In the genomic region with DNA sequence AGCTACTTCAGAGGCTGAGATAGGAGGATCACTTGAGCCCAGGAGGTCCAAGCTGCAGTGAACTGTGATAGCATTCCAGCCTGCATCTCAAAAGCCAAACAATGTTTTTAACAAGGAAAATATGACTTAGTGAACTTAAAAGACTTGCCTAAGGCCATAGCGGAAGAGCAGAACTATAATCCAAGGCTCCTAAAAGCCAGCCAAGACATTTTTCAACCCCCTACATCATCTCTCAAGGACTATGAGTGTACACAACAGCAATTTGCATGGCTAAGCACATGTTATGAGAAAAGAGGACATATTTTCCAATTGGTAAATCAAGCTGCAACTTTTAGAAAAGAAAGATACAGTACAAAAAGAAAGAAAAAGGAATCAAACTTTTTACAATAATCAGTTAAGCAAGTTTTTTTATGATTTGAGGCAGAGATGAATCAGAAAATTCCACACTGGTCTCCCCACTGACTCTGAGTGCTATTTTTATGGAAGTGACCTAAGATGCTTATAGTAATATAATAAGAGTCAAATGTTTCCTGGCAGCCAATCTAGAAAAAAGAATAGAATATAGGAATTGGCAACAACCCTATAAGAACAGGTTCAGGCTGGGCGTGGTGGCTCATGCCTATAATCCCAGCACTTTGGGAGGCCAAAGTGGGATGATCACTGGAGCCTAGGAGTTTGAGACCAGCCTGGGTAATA, we compare ENCODE assay signal across 14 cellular contexts. TPM values are rescaled to one million over a fixed set of nuclear protein-coding genes. Genes with fewer than 3 reads are reported as not detected.
DNase-seq lines count a peak whose midpoint lies in the region; ATAC-seq and TF ChIP-seq lines count a peak whose summit lies in the region.
"Had no signal": no experiment of that assay in that cellular context is flagged by ENCODE, and none has a peak within 500 bp of the region (broad histone marks: within the 10 kb centered on the region; RNA-seq: fewer than 3 reads in every experiment).

No MANE protein-coding gene starts in this region.

- peak; percentile 83 for DNase-seq in GM23248
- peak; percentile 28 for DNase-seq in astrocyte of the hippocampus (ENCODE audit: low read depth, low spot score)
- peak; percentile 86 for DNase-seq in iris pigment epithelial cell (ENCODE audit: low read depth)
- no peak for DNase-seq in tibial artery
- DNase-seq in ovary, result no peak
- no peak for DNase-seq in stimulated activated naive B cell treated with anti-CD40 and anti-IgM and Interleukin-4, amounts not matched to agents 10 μg/mL and 1 μg/mL and 100 μg/mL, for 72 hours
- DNase-seq in activated CD4-positive, CD25-positive, alpha-beta regulatory T cell treated with anti-CD3 and anti-CD28 coated beads, Interleukin-2, amount 50 U/mL, for 72 hours, result no peak
- DNase-seq: activated CD4-positive, alpha-beta T cell treated with anti-CD3 and anti-CD28 coated beads for 1 hour; left colon; NCI-H1694; stimulated activated CD4-positive, alpha-beta T cell treated with anti-CD3 and anti-CD28 coated beads, Interleukin-2, amount 100 ng/mL, for 24 hours; stimulated activated naive CD8-positive, alpha-beta T cell treated with anti-CD3 and anti-CD28 coated beads, Interleukin-15, Interleukin-2, amounts not matched to agents 100 U/mL and 50 U/mL, for 24 hours had no signal

- H3K9me3 Mint-ChIP-seq in stimulated activated naive B cell treated with anti-CD40 and anti-IgM and Interleukin-4, amounts not matched to agents 10 μg/mL and 1 μg/mL and 100 μg/mL, for 72 hours, result no peaks in the 10 kb centered on the region
- H3K9me3 Mint-ChIP-seq: IgD-negative memory B cell had no signal

- no peak overlapping the region for H3K4me3 Mint-ChIP-seq in stimulated activated naive B cell treated with anti-CD40 and anti-IgM and Interleukin-4, amounts not matched to agents 10 μg/mL and 1 μg/mL and 100 μg/mL, for 72 hours
- H3K4me3 Mint-ChIP-seq: IgD-negative memory B cell had no signal

- H3K79me2 ChIP-seq in GM23248 (ENCODE audit: insufficient read depth), result no peaks in the 10 kb centered on the region

- no peak overlapping the region for H3K9ac ChIP-seq in GM23248

- intact Hi-C loops in tibial artery (cut with DNase I; ENCODE audit: low total_unique reads), result no loop called here
- intact Hi-C loops in ovary (cut with DNase I), result no loop called here

- H3K36me3 ChIP-seq in GM23248 (ENCODE audit: low read depth) (no peaks in the 10 kb centered on the region), tibial artery (no peaks in the 10 kb centered on the region), ovary (no peaks in the 10 kb centered on the region)

- WGBS in GM23248 (ENCODE audit: low coverage in 1 of 2, low lambda C conversion rate in 2 of 2, missing lambda C conversion rate in 2 of 2), 2 experiments, result 7% methylated on average over 2 of the region's 2 CpGs
- WGBS in ovary, 3 donors, result 52 to 56% (median 52%) methylated on average over 2 of the region's 2 CpGs

- no peaks in the 10 kb centered on the region for H3K36me3 Mint-ChIP-seq in stimulated activated naive B cell treated with anti-CD40 and anti-IgM and Interleukin-4, amounts not matched to agents 10 μg/mL and 1 μg/mL and 100 μg/mL, for 72 hours
- H3K36me3 Mint-ChIP-seq: IgD-negative memory B cell had no signal

- in situ Hi-C loops in GM23248 (cut with MboI), result no loop called here

- no peaks in the 10 kb centered on the region for H3K9me3 ChIP-seq in GM23248 (ENCODE audit: low read depth)
- no peaks in the 10 kb centered on the region for H3K9me3 ChIP-seq in tibial artery
- no peaks in the 10 kb centered on the region for H3K9me3 ChIP-seq in ovary

- H3K27me3 ChIP-seq in GM23248 (replicated peaks; ENCODE audit: insufficient read depth) (no peaks in the 10 kb centered on the region), tibial artery (no peaks in the 10 kb centered on the region), ovary (no peaks in the 10 kb centered on the region)

- TF ChIP-seq CTCF in tibial artery (IDR thresholded peaks at IDR 0.05), result no peak
- TF ChIP-seq CTCF in ovary (IDR thresholded peaks at IDR 0.05), result no peak

- H3K27ac ChIP-seq in GM23248 (peak overlapping the region; percentile 81), tibial artery (peak overlapping the region; percentile 37 to 45), ovary (no peak overlapping the region)
- H3K27ac ChIP-seq: SK-N-MC had no signal

- peaks cover 11% of the 10 kb centered on the region; the same call in 1 of the 2 replicates for H3K4me1 ChIP-seq in GM23248 (ENCODE audit: insufficient read depth)
- H3K4me1 ChIP-seq in tibial artery, result peaks cover 0 to 6% (median 2%) of the 10 kb centered on the region in 4 donors
- H3K4me1 ChIP-seq in ovary (ENCODE audit: insufficient read depth), result no peaks in the 10 kb centered on the region

- no peaks in the 10 kb centered on the region for H3K9me2 ChIP-seq in GM23248 (ENCODE audit: insufficient read depth)

- no peaks in the 10 kb centered on the region for H4K20me1 ChIP-seq in GM23248 (ENCODE audit: insufficient read depth)

- no peak for TF ChIP-seq POLR2A in ovary (IDR thresholded peaks at IDR 0.05)

- H3K4me3 ChIP-seq in GM23248 (no peak overlapping the region; the same call in 1 of the 2 replicates), tibial artery (no peak overlapping the region), ovary (no peak overlapping the region)
- H3K4me3 ChIP-seq: SK-N-MC had no signal

- H3F3A ChIP-seq in GM23248 (ENCODE audit: insufficient read depth), result peaks cover 5% of the 10 kb centered on the region

- no peak overlapping the region for H3K27ac Mint-ChIP-seq in stimulated activated naive B cell treated with anti-CD40 and anti-IgM and Interleukin-4, amounts not matched to agents 10 μg/mL and 1 μg/mL and 100 μg/mL, for 72 hours

- H3K4me1 Mint-ChIP-seq in stimulated activated naive B cell treated with anti-CD40 and anti-IgM and Interleukin-4, amounts not matched to agents 10 μg/mL and 1 μg/mL and 100 μg/mL, for 72 hours, result peaks cover 4 to 5% of the 10 kb centered on the region in 2 donors

- no peak overlapping the region for H2AFZ ChIP-seq in GM23248

- ATAC-seq in stimulated activated naive B cell treated with anti-CD40 and anti-IgM and Interleukin-4, amounts not matched to agents 10 μg/mL and 1 μg/mL and 100 μg/mL, for 72 hours (replicated peaks), result no peak
- ATAC-seq: left colon; stimulated activated naive CD8-positive, alpha-beta T cell treated with anti-CD3 and anti-CD28 coated beads, Interleukin-15, Interleukin-2, amounts not matched to agents 100 U/mL and 50 U/mL, for 24 hours had no signal

- TF ChIP-seq EP300 in ovary (IDR thresholded peaks at IDR 0.05), result no peak

- no peaks in the 10 kb centered on the region for H3K27me3 Mint-ChIP-seq in stimulated activated naive B cell treated with anti-CD40 and anti-IgM and Interleukin-4, amounts not matched to agents 10 μg/mL and 1 μg/mL and 100 μg/mL, for 72 hours
- H3K27me3 Mint-ChIP-seq: IgD-negative memory B cell had no signal

- H3K4me2 ChIP-seq in GM23248 (ENCODE audit: unreplicated experiment), result peak overlapping the region; percentile 16

RNA-seq across cellular contexts. Expression of gene ACOT9, which starts 9.8 kb away (rescaled TPM):
- 67.2 and 85.2 TPM in 2 replicates for total RNA-seq in GM23248 (2014; rRNA removed; shearing (Covaris generic))
- 62.5 and 66.7 TPM in 2 replicates for polyA plus RNA-seq in GM23248 (2016; fragmentation: Nextera tagmentation; extraction: Ambion mirVana)
- 10 to 100 TPM; 23.0 to 34.2 (median 28.3) TPM for total RNA-seq in ovary
- 10 to 100 TPM; 23.1 to 43.3 TPM for polyA plus RNA-seq in ovary

RNA-seq across cellular contexts. Expression of gene SAT1, which starts 30.1 kb away (rescaled TPM):
- total RNA-seq in GM23248 (2014; rRNA removed; shearing (Covaris generic)), result 168 and 171 TPM in 2 replicates
- polyA plus RNA-seq in GM23248 (2016; fragmentation: Nextera tagmentation; extraction: Ambion mirVana) (223 and 245 TPM in 2 replicates), ovary (100 to 1,000 TPM; 227 to 470 TPM)
- 1,000 to 10,000 TPM in 1 of 7 donors, 100 to 1,000 TPM in 4, 10 to 100 TPM in 2; 58.7 to 3,021 (median 142) TPM for total RNA-seq in ovary

Comparison
In these comparisons a context has a peak if more than half of its experiments do, and no peak if none do; other contexts are left out.
1. DNase-seq: peak in GM23248 (single experiment), astrocyte of the hippocampus (single experiment) and iris pigment epithelial cell (single experiment); none in tibial artery (0 of 2), ovary (0 of 5), stimulated activated naive B cell treated with anti-CD40 and anti-IgM and Interleukin-4, amounts not matched to agents 10 μg/mL and 1 μg/mL and 100 μg/mL, for 72 hours (single experiment) and activated CD4-positive, CD25-positive, alpha-beta regulatory T cell treated with anti-CD3 and anti-CD28 coated beads, Interleukin-2, amount 50 U/mL, for 72 hours (single experiment).
2. H3K27ac ChIP-seq: peak in GM23248 (single experiment) and tibial artery (2 of 2); none in ovary (0 of 2).